9 cellular contexts compared by ENCODE assay signal in genomic region chr10:72322280-72323058, GRCh38. TPM values are rescaled to one million over a fixed set of nuclear protein-coding genes. Genes with fewer than 3 reads are reported as not detected.
DNase-seq lines count a peak whose midpoint lies in the region; ATAC-seq and TF ChIP-seq lines count a peak whose summit lies in the region.
"Had no signal": no experiment of that assay in that cellular context is flagged by ENCODE, and none has a peak within 500 bp of the region (broad histone marks: within the 10 kb centered on the region; RNA-seq: fewer than 3 reads in every experiment).

No MANE protein-coding gene starts in this region.

- no peaks in the 10 kb centered on the region for H3K9me3 ChIP-seq in T-helper 17 cell (ENCODE audit: control insufficient read depth, low read length, poor library complexity, severe bottlenecking)

- no peaks in the 10 kb centered on the region for H3K9me3 Mint-ChIP-seq in osteocyte (ENCODE audit: unreplicated experiment)

- H3K4me3 Mint-ChIP-seq in T-helper 17 cell (peak overlapping the region; percentile 31), osteocyte (ENCODE audit: unreplicated experiment) (no peak overlapping the region)

- H3K27me3 Mint-ChIP-seq in T-helper 17 cell = no peaks in the 10 kb centered on the region
- H3K27me3 Mint-ChIP-seq in osteocyte (ENCODE audit: unreplicated experiment) = no peaks in the 10 kb centered on the region

- H3K4me1 Mint-ChIP-seq in T-helper 17 cell = peaks cover 41% of the 10 kb centered on the region
- peaks cover 63% of the 10 kb centered on the region for H3K4me1 Mint-ChIP-seq in osteocyte (ENCODE audit: unreplicated experiment)

- H3K36me3 Mint-ChIP-seq in T-helper 17 cell (ENCODE audit: low read depth) (no peaks in the 10 kb centered on the region), osteocyte (ENCODE audit: unreplicated experiment) (no peaks in the 10 kb centered on the region)

- DNase-seq in ELR (ENCODE audit: low read depth) = peak; percentile 53
- peak in 2 of 3 donors; percentile 26 to 60 for DNase-seq in T-helper 17 cell
- DNase-seq in amniotic epithelial cell (ENCODE audit: low read depth) = peak; percentile 52
- DNase-seq in osteocyte (ENCODE audit: extremely low spot score, unreplicated experiment) = no peak
- DNase-seq in GDM1 (lab: John Stamatoyannopoulos, UW) = no peak
- DNase-seq in DMS153 (lab: John Stamatoyannopoulos, UW) = no peak
- DNase-seq in DMS114 treated with DMSO at 0.1 percent for 48 hours (lab: John Stamatoyannopoulos, UW; ENCODE audit: unreplicated experiment) = no peak
- DNase-seq: NCI-H1694 had no signal

- ATAC-seq in T-helper 17 cell (no peak), GM21576 (IDR thresholded peaks at IDR 0.05; ENCODE audit: unreplicated experiment) (no peak)

- TF ChIP-seq CTCF in osteocyte (IDR thresholded peaks at IDR 0.05) = no peak

- peak overlapping the region; percentile 84 for H3K27ac Mint-ChIP-seq in T-helper 17 cell
- H3K27ac Mint-ChIP-seq in osteocyte (ENCODE audit: unreplicated experiment) = peak overlapping the region; percentile 100

RNA-seq across cellular contexts. Expression of gene DNAJB12, which starts 32.2 kb away (rescaled TPM):
- total RNA-seq in T-helper 17 cell (10 to 100 TPM; 32.7 to 42.9 TPM), osteocyte (42.4 and 43.0 TPM in 2 replicates)

RNA-seq across cellular contexts. Expression of gene DDIT4, which starts 48.7 kb away (rescaled TPM):
- total RNA-seq in T-helper 17 cell (100 to 1,000 TPM; 186 to 300 TPM), osteocyte (288 and 290 TPM in 2 replicates)

Comparison
In these comparisons a context has a peak if more than half of its experiments do, and no peak if none do; other contexts are left out.
1. DNase-seq: peak in ELR (single experiment), T-helper 17 cell (2 of 3) and amniotic epithelial cell (single experiment); none in osteocyte (single experiment), GDM1 (single experiment), DMS153 (single experiment) and DMS114 treated with DMSO at 0.1 percent for 48 hours (single experiment).